In the genomic region with DNA sequence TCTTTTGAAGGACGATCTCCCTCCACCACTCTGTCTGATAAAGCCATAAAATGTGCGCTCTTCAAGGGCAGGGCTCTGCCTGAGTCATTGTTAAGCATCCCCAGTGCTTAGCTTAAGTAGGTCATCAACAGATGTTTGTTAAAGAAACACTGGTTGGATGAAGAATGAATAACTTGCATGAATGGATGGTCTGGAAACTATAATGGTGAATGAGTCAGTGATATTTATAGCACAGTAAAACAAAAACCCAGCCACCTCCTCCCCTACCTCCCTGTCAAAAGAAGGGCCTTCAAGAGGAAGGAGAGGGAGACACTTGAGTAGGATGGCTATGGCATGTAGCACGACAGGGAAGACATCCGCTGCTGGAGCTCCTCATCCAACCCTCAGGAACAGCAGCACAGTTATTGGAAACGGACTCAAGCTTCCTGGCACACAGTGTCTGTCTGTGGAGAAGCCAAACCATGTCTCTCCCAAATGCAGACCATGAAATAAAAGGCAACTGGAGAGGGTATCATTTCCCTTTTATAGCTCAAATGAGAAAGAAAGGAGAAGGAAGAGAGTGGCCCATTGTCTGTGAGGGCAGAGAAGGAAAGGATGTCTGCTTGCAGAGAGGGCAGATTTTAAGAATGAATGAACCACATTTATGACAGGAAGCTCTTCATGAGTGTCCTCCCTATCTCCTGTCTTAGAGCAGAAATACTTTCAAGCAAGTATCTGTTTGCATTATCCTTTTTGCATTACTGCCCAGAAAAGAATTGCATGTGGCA, we compare ENCODE assay signal across 9 cellular contexts.
DNase-seq lines count a peak whose midpoint lies in the region; ATAC-seq lines count a peak whose summit lies in the region.
"Had no signal": no experiment of that assay in that cellular context is flagged by ENCODE, and none has a peak within 500 bp of the region (broad histone marks: within the 10 kb centered on the region; RNA-seq: fewer than 3 reads in every experiment).

No MANE protein-coding gene starts in this region.

- H3K9ac ChIP-seq in skeletal muscle tissue (ENCODE audit: low read depth in 1 of 3, low read length in 3 of 3), result no peak overlapping the region

- H3K4me3 ChIP-seq in skeletal muscle tissue (ENCODE audit: low read length in 3 of 3), result no peak overlapping the region

- peak overlapping the region; percentile 19 for H3K27ac ChIP-seq in skeletal muscle tissue (ENCODE audit: low read depth, low read length)

- peak; percentile 89 for DNase-seq in GM03348 (ENCODE audit: low spot score)
- DNase-seq in NOMO-1 treated with dmso at 0.1 percent for 144 hours (lab: John Stamatoyannopoulos, UW; ENCODE audit: unreplicated experiment), result peak; percentile 18
- DNase-seq in fibroblast of gingiva (ENCODE audit: low read depth), result peak; percentile 81
- no peak for DNase-seq in COR-L47 (lab: John Stamatoyannopoulos, UW)
- no peak for DNase-seq in stimulated activated CD4-positive, alpha-beta T cell treated with anti-CD3 and anti-CD28 coated beads, Interleukin-4, amount 100 ng/mL, for 4 hours
- DNase-seq: activated gamma-delta T cell had no signal

- H3K4me1 ChIP-seq in skeletal muscle tissue (ENCODE audit: control insufficient read depth in 3 of 3, insufficient read depth in 3 of 3, low read length in 3 of 3), result peaks cover 5 to 9% (median 6%) of the 10 kb centered on the region in 3 donors

- peaks cover 0 to 4% (median 0%) of the 10 kb centered on the region in 3 donors for H3K27me3 ChIP-seq in skeletal muscle tissue (ENCODE audit: control insufficient read depth in 3 of 3, insufficient read depth in 3 of 3, low read length in 3 of 3)

- H3K9me3 ChIP-seq in skeletal muscle tissue (ENCODE audit: control insufficient read depth in 3 of 3, low read length in 3 of 3), result no peaks in the 10 kb centered on the region

- ATAC-seq in HG03108 (IDR thresholded peaks at IDR 0.05; ENCODE audit: unreplicated experiment) (no peak), HG03025 (IDR thresholded peaks at IDR 0.05; ENCODE audit: low FRiP score, unreplicated experiment) (no peak)

- H3K36me3 ChIP-seq in skeletal muscle tissue (ENCODE audit: control insufficient read depth in 3 of 3, insufficient read depth in 3 of 3, low read length in 3 of 3), result no peaks in the 10 kb centered on the region

Comparison
In these comparisons a context has a peak if more than half of its experiments do, and no peak if none do; other contexts are left out.
1. DNase-seq: peak in GM03348 (single experiment), NOMO-1 treated with dmso at 0.1 percent for 144 hours (single experiment) and fibroblast of gingiva (single experiment); none in COR-L47 (single experiment) and stimulated activated CD4-positive, alpha-beta T cell treated with anti-CD3 and anti-CD28 coated beads, Interleukin-4, amount 100 ng/mL, for 4 hours (0 of 2).